Comparison of ENCODE assay signal across 20 cellular contexts in the genomic region with DNA sequence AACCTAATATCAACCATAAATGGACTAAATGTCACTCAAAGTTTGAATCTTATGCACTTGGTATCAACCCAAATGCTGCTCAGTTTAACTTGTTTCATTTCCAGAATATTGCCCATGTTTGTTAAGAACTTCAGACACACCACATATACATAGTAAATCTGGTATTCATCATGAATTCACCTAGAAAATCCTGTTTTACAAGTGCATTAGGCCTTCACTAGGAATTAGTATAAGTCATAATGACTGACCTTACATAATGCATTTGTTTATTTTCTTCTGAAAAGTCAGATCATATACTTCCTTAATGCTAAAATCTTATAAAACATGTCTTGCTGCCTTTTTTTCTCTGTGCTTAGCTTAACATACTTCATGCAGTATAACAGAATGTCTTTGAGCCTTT.
DNase-seq lines count a peak whose midpoint lies in the region; ATAC-seq and TF ChIP-seq lines count a peak whose summit lies in the region.
"Had no signal": no experiment of that assay in that cellular context is flagged by ENCODE, and none has a peak within 500 bp of the region (broad histone marks: within the 10 kb centered on the region; RNA-seq: fewer than 3 reads in every experiment).

No MANE protein-coding gene starts in this region.

- H3K79me2 ChIP-seq in PC-9 (ENCODE audit: low read depth) = no peaks in the 10 kb centered on the region

- BruUV-seq in PC-9 (replicated peaks; lab: Mats Ljungman, UMichigan) = no TSS peak

- H3K4me3 ChIP-seq in PC-9 = no peak overlapping the region
- H3K4me3 ChIP-seq: A549; BLaER1 treated with 17β-estradiol and CSF1 and Interleukin-3, amounts not matched to agents 10 nM and 100 nM; GM23338 had no signal

- ATAC-seq in esophagus mucosa = peak; percentile 75
- ATAC-seq in GM21825 (IDR thresholded peaks at IDR 0.05; ENCODE audit: unreplicated experiment) = no peak
- ATAC-seq in GM19023 (IDR thresholded peaks at IDR 0.05; ENCODE audit: unreplicated experiment) = no peak
- ATAC-seq: A549, GM23338, HCT116 had no signal

- POLR2A ChIA-PET in PC-9 (lab: Charles Lee; ENCODE audit: unreplicated experiment) = interaction anchor here (0.5 kb wide), 1 partner anchor 315 kb away, joined by 3 read pairs; no protein-coding TSS in a partner anchor

- H3F3A ChIP-seq in PC-9 (ENCODE audit: insufficient read depth, low read depth) = no peaks in the 10 kb centered on the region; the same call in 1 of the 2 replicates

- H3K27ac ChIP-seq in PC-9 = no peak overlapping the region
- H3K27ac ChIP-seq: A549; BLaER1 treated with 17β-estradiol and CSF1 and Interleukin-3, amounts not matched to agents 10 nM and 100 nM had no signal

- peak overlapping the region; percentile 26; the same call in 1 of the 2 replicates for H3K4me2 ChIP-seq in PC-9
- H3K4me2 ChIP-seq: A549; BLaER1 treated with 17β-estradiol and CSF1 and Interleukin-3, amounts not matched to agents 10 nM and 100 nM; GM23338 had no signal

- intact Hi-C loops in PC-9 (cut with micrococcal nuclease; ENCODE audit: unreplicated experiment) = no loop called here

- CTCF ChIA-PET in PC-9 (lab: Charles Lee) = no interaction called here

- no peaks in the 10 kb centered on the region for H3K27me3 ChIP-seq in PC-9 (ENCODE audit: insufficient read depth, low read depth)
- H3K27me3 ChIP-seq: BE2C; BLaER1 treated with 17β-estradiol and CSF1 and Interleukin-3, amounts not matched to agents 10 nM and 100 nM had no signal

- peaks cover 28% of the 10 kb centered on the region for H3K4me1 ChIP-seq in PC-9 (replicated peaks; ENCODE audit: insufficient read depth)
- H3K4me1 ChIP-seq: A549; BLaER1 treated with 17β-estradiol and CSF1 and Interleukin-3, amounts not matched to agents 10 nM and 100 nM had no signal

- H2AFZ ChIP-seq in PC-9 = no peak overlapping the region
- H2AFZ ChIP-seq: GM23338 had no signal

- H3K9me3 ChIP-seq in PC-9 (ENCODE audit: insufficient read depth, low read depth) = no peaks in the 10 kb centered on the region
- H3K9me3 ChIP-seq: BE2C had no signal

- no peaks in the 10 kb centered on the region for H3K9me2 ChIP-seq in PC-9 (ENCODE audit: insufficient read depth)

- H4K20me1 ChIP-seq in PC-9 (ENCODE audit: insufficient read depth) = no peaks in the 10 kb centered on the region
- H4K20me1 ChIP-seq: BLaER1 treated with 17β-estradiol and CSF1 and Interleukin-3, amounts not matched to agents 10 nM and 100 nM had no signal

- TF ChIP-seq CTCF in PC-9 (conservative IDR thresholded peaks at IDR 0.05) = no peak

- DNase-seq in DMS53 (lab: John Stamatoyannopoulos, UW) (peak; percentile 33), HPDE6-E6E7 (ENCODE audit: extremely low spot score) (peak; percentile 16), PC-9 (peak in 1 of 2 experiments; percentile 75), OCI-M1 (lab: John Stamatoyannopoulos, UW) (no peak)
- DNase-seq: 8988T; ACHN; AML-193; BE2C; CD4-positive, alpha-beta T cell; CD8-positive, alpha-beta memory T cell; DMS 273 treated with DMSO at 0.1 percent for 48 hours; DND-41; H9 had no signal

- H3K36me3 ChIP-seq in PC-9 (ENCODE audit: low read depth) = no peaks in the 10 kb centered on the region
